ENCODE assay signal across 13 cellular contexts in the genomic region with DNA sequence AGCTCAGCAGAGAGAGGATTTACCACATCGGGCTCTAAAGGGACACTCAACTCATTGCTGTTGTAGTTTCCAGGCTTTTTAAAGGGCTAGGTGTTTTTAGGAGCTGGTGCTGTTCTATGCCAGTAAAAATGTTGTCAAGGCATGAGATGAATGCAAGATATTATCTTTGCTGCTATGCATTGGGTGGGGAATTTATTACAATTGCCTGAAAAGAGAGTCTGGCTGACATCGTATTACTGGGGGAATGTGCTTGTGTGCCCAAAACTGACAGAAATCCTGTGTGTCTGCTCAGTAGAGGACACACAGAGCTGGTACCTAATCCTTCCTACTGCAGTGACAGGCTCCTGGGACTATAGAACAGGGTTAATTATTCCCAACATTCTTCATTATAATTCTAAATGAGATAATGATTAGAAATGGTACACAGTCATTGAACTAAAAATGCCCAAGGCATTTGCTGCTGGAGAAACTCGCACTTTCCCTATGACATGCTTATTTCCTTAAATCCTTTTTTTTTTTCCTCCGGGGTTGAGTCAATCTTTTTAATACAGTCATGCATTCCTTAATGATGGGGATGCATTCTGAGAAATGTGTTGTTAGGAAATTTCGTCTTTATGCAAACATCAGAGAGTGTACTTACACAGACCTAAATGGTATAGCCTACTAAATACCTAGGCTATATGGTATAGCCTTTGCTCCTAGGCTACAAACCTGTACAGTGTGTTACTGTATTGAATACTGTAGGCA. TPM values are rescaled to one million over a fixed set of nuclear protein-coding genes. Genes with fewer than 3 reads are reported as not detected.
DNase-seq lines count a peak whose midpoint lies in the region; ATAC-seq and TF ChIP-seq lines count a peak whose summit lies in the region.
"Had no signal": no experiment of that assay in that cellular context is flagged by ENCODE, and none has a peak within 500 bp of the region (broad histone marks: within the 10 kb centered on the region; RNA-seq: fewer than 3 reads in every experiment).

No MANE protein-coding gene starts in this region.

- H3K27me3 ChIP-seq in left lung: no peaks in the 10 kb centered on the region
- H3K27me3 ChIP-seq: neutrophil had no signal

- H3K27ac ChIP-seq in left lung: no peak overlapping the region
- H3K27ac ChIP-seq: neutrophil, WERI-Rb-1 had no signal

- no peaks in the 10 kb centered on the region for H3K36me3 ChIP-seq in left lung
- H3K36me3 ChIP-seq: neutrophil, WERI-Rb-1 had no signal

- no peak for TF ChIP-seq CTCF in AG09309 (IDR thresholded peaks at IDR 0.05; ENCODE audit: control insufficient read depth, insufficient read depth, low read depth, low read length, missing control alignments)
- TF ChIP-seq CTCF in cardiac fibroblast (IDR thresholded peaks at IDR 0.05; ENCODE audit: low read depth, low read length): no peak
- TF ChIP-seq CTCF in left lung (IDR thresholded peaks at IDR 0.05): no peak

- H3K4me3 ChIP-seq in AG09309 (ENCODE audit: control insufficient read depth, low read depth, low read length) (no peak overlapping the region), cardiac fibroblast (replicated peaks in 1 of 2; ENCODE audit: low read depth in 2 of 2, low read length in 2 of 2) (no peak overlapping the region), left lung (no peak overlapping the region)

- intact Hi-C loops in left lung (cut with DNase I): no loop called here

- no peak for ATAC-seq in left lung

- H3K4me1 ChIP-seq in left lung: no peaks in the 10 kb centered on the region

- H3K9me3 ChIP-seq in left lung: no peaks in the 10 kb centered on the region
- H3K9me3 ChIP-seq: neutrophil had no signal

- DNase-seq in AG09309 (ENCODE audit: low read depth) (peak; percentile 44), NCI-H1048 (lab: John Stamatoyannopoulos, UW) (peak; percentile 43), cardiac fibroblast (ENCODE audit: low read depth in 2 of 2) (peak; percentile 58 to 80), kidney tubule cell (ENCODE audit: low spot score) (peak; percentile 71), GM19238 (ENCODE audit: insufficient read length, low spot score) (no peak), left lung (no peak)
- DNase-seq in activated CD8-positive, alpha-beta memory T cell treated with anti-CD3 and anti-CD28 coated beads, Interleukin-2, amount 50 U/mL, for 4 hours: no peak
- DNase-seq in stimulated activated CD4-positive, alpha-beta T cell treated with anti-CD3 and anti-CD28 coated beads, Interleukin-12 subunit alpha, Interleukin-12 subunit beta, amount 100 ng/mL, for 4 hours: no peak
- DNase-seq: activated CD8-positive, alpha-beta memory T cell treated with anti-CD3 and anti-CD28 coated beads for 24 hours; activated gamma-delta T cell treated with Interleukin-2 at 50 U/mL for 16 hours; MV-4-11; WERI-Rb-1 had no signal

RNA-seq across cellular contexts. Expression of gene DACT1, which starts 30.0 kb away (rescaled TPM):
- total RNA-seq in left lung: 10 to 100 TPM in 1 of 2 donors, 1 to 10 TPM in 1; 5.0 to 10.1 TPM

Comparison
In these comparisons a context has a peak if more than half of its experiments do, and no peak if none do; other contexts are left out.
1. DNase-seq: peak in AG09309 (single experiment), NCI-H1048 (single experiment), cardiac fibroblast (2 of 2) and kidney tubule cell (single experiment); none in GM19238 (single experiment), left lung (0 of 2), activated CD8-positive, alpha-beta memory T cell treated with anti-CD3 and anti-CD28 coated beads, Interleukin-2, amount 50 U/mL, for 4 hours (single experiment) and stimulated activated CD4-positive, alpha-beta T cell treated with anti-CD3 and anti-CD28 coated beads, Interleukin-12 subunit alpha, Interleukin-12 subunit beta, amount 100 ng/mL, for 4 hours (single experiment).